8 cellular contexts compared by ENCODE assay signal in the genomic region with DNA sequence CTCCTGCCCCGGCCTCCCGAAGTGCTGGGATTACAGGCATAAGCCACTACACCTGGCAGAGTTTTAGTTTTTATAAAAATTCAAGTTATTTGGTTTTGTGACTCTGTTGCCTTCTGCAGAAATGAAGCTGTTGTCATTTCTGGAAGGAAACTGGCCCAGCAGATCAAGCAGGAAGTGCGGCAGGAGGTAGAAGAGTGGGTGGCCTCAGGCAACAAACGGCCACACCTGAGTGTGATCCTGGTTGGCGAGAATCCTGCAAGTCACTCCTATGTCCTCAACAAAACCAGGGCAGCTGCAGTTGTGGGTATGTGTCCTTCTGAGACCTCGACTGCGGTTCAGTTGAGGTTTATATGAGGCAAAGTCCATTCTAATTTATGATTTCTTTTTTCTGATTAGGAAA. TPM values are rescaled to one million over a fixed set of nuclear protein-coding genes. Genes with fewer than 3 reads are reported as not detected.
DNase-seq lines count a peak whose midpoint lies in the region; ATAC-seq and TF ChIP-seq lines count a peak whose summit lies in the region.

No MANE protein-coding gene starts in this region.

- peaks cover 15% of the 10 kb centered on the region for H3K36me3 ChIP-seq in effector memory CD4-positive, alpha-beta T cell (ENCODE audit: control insufficient read depth, insufficient read depth, low read length)

- no peaks in the 10 kb centered on the region for H3K9me3 ChIP-seq in effector memory CD4-positive, alpha-beta T cell (ENCODE audit: control insufficient read depth, low read length)

- H3K9me3 Mint-ChIP-seq in activated CD4-positive, alpha-beta T cell treated with anti-CD3 and anti-CD28 coated beads, Interleukin-2, amount 10 ng/mL, durations not matched to agents 24 days and 14 days = no peaks in the 10 kb centered on the region
- H3K9me3 Mint-ChIP-seq in stimulated activated naive B cell treated with anti-CD40 and anti-IgM and Interleukin-4, amounts not matched to agents 10 μg/mL and 1 μg/mL and 100 μg/mL, for 72 hours = no peaks in the 10 kb centered on the region

- peak overlapping the region; percentile 79 for H3K4me3 Mint-ChIP-seq in activated CD4-positive, alpha-beta T cell treated with anti-CD3 and anti-CD28 coated beads, Interleukin-2, amount 10 ng/mL, durations not matched to agents 24 days and 14 days
- peak overlapping the region; percentile 63 to 78 for H3K4me3 Mint-ChIP-seq in stimulated activated naive B cell treated with anti-CD40 and anti-IgM and Interleukin-4, amounts not matched to agents 10 μg/mL and 1 μg/mL and 100 μg/mL, for 72 hours

- intact Hi-C loops in activated CD4-positive, alpha-beta T cell treated with anti-CD3 and anti-CD28 coated beads, Interleukin-2, amount 10 ng/mL, durations not matched to agents 24 days and 14 days (cut with micrococcal nuclease) = no loop called here
- intact Hi-C loops in posterior cingulate gyrus (cut with DNase I) = no loop called here

- H3K4me1 Mint-ChIP-seq in activated CD4-positive, alpha-beta T cell treated with anti-CD3 and anti-CD28 coated beads, Interleukin-2, amount 10 ng/mL, durations not matched to agents 24 days and 14 days = peaks cover 63% of the 10 kb centered on the region
- H3K4me1 Mint-ChIP-seq in stimulated activated naive B cell treated with anti-CD40 and anti-IgM and Interleukin-4, amounts not matched to agents 10 μg/mL and 1 μg/mL and 100 μg/mL, for 72 hours = peaks cover 31 to 45% of the 10 kb centered on the region in 2 donors

- ATAC-seq in stimulated activated naive B cell treated with anti-CD40 and anti-IgM and Interleukin-4, amounts not matched to agents 10 μg/mL and 1 μg/mL and 100 μg/mL, for 72 hours (replicated peaks) = peak; percentile 50 to 51

- no peaks in the 10 kb centered on the region for H3K27me3 ChIP-seq in effector memory CD4-positive, alpha-beta T cell (replicated peaks; ENCODE audit: control insufficient read depth, insufficient read depth, low read length, poor library complexity, severe bottlenecking)

- H3K27me3 Mint-ChIP-seq in activated CD4-positive, alpha-beta T cell treated with anti-CD3 and anti-CD28 coated beads, Interleukin-2, amount 10 ng/mL, durations not matched to agents 24 days and 14 days = no peaks in the 10 kb centered on the region
- H3K27me3 Mint-ChIP-seq in stimulated activated naive B cell treated with anti-CD40 and anti-IgM and Interleukin-4, amounts not matched to agents 10 μg/mL and 1 μg/mL and 100 μg/mL, for 72 hours = no peaks in the 10 kb centered on the region

- H3K4me3 ChIP-seq in effector memory CD4-positive, alpha-beta T cell (ENCODE audit: insufficient read depth, low read depth, low read length, poor library complexity, severe bottlenecking) = peak overlapping the region; percentile 15

- CTCF ChIA-PET in HEK293T (lab: Yijun Ruan, JAX) = interaction anchor here (0.7 kb wide), 1 partner anchor 44 kb away, joined by 3 read pairs; no protein-coding TSS in a partner anchor

- POLR2A ChIA-PET in HEK293T (lab: Yijun Ruan, JAX) = no interaction called here

- H3K36me3 Mint-ChIP-seq in activated CD4-positive, alpha-beta T cell treated with anti-CD3 and anti-CD28 coated beads, Interleukin-2, amount 10 ng/mL, durations not matched to agents 24 days and 14 days (ENCODE audit: low read depth) = peaks cover 82% of the 10 kb centered on the region
- peaks cover 34 to 54% of the 10 kb centered on the region in 2 donors for H3K36me3 Mint-ChIP-seq in stimulated activated naive B cell treated with anti-CD40 and anti-IgM and Interleukin-4, amounts not matched to agents 10 μg/mL and 1 μg/mL and 100 μg/mL, for 72 hours

- H3K27ac ChIP-seq in effector memory CD4-positive, alpha-beta T cell (ENCODE audit: insufficient read depth, low read length, poor library complexity, severe bottlenecking) = peak overlapping the region; percentile 77

- peaks cover 18% of the 10 kb centered on the region for H3K4me1 ChIP-seq in effector memory CD4-positive, alpha-beta T cell (ENCODE audit: control insufficient read depth, insufficient read depth, low read length, poor library complexity, severe bottlenecking)

- peak; percentile 83 for DNase-seq in activated CD4-positive, alpha-beta T cell treated with anti-CD3 and anti-CD28 coated beads, Interleukin-2, amount 10 ng/mL, durations not matched to agents 24 days and 14 days
- DNase-seq in activated CD4-positive, alpha-beta T cell treated with anti-CD3 and anti-CD28 coated beads, Interleukin-2, amount 50 U/mL, for 1 hour = no peak
- DNase-seq in NOMO-1 treated with DMSO at 0.1 percent for 48 hours (lab: John Stamatoyannopoulos, UW; ENCODE audit: unreplicated experiment) = peak; percentile 31
- no peak for DNase-seq in effector memory CD4-positive, alpha-beta T cell
- DNase-seq in stimulated activated naive B cell treated with anti-CD40 and anti-IgM and Interleukin-4, amounts not matched to agents 10 μg/mL and 1 μg/mL and 100 μg/mL, for 72 hours = no peak
- DNase-seq in SKM-1 treated with dmso at 0.1 percent for 144 hours (lab: John Stamatoyannopoulos, UW; ENCODE audit: unreplicated experiment) = no peak
- DNase-seq in HEK293T (ENCODE audit: extremely low spot score) = no peak
- no peak for DNase-seq in posterior cingulate gyrus

- peak overlapping the region; percentile 93 for H3K27ac Mint-ChIP-seq in activated CD4-positive, alpha-beta T cell treated with anti-CD3 and anti-CD28 coated beads, Interleukin-2, amount 10 ng/mL, durations not matched to agents 24 days and 14 days
- H3K27ac Mint-ChIP-seq in stimulated activated naive B cell treated with anti-CD40 and anti-IgM and Interleukin-4, amounts not matched to agents 10 μg/mL and 1 μg/mL and 100 μg/mL, for 72 hours = peak overlapping the region; percentile 96

TF ChIP-seq in HEK293T, 16 proteins besides CTCF, POLR2A, EP300 and RAD21:
- no peak for TF ChIP-seq FOXM1 (IDR thresholded peaks at IDR 0.05; ENCODE audit: borderline replicate concordance)
- TF ChIP-seq LEF1 (IDR thresholded peaks at IDR 0.05; ENCODE audit: borderline replicate concordance) = no peak
- TF ChIP-seq ZNF384 (IDR thresholded peaks at IDR 0.05) = no peak

RNA-seq across cellular contexts. Expression of a gene that starts 7.2 kb away (rescaled TPM):
- 418 and 439 TPM in 2 replicates for total RNA-seq in activated CD4-positive, alpha-beta T cell treated with anti-CD3 and anti-CD28 coated beads, Interleukin-2, amount 10 ng/mL, durations not matched to agents 24 days and 14 days

RNA-seq across cellular contexts. Expression of a gene that starts 26.9 kb away (rescaled TPM):
- total RNA-seq in activated CD4-positive, alpha-beta T cell treated with anti-CD3 and anti-CD28 coated beads, Interleukin-2, amount 10 ng/mL, durations not matched to agents 24 days and 14 days = 203 and 204 TPM in 2 replicates

RNA-seq across cellular contexts. Expression of a gene that starts 57.9 kb away (rescaled TPM):
- total RNA-seq in activated CD4-positive, alpha-beta T cell treated with anti-CD3 and anti-CD28 coated beads, Interleukin-2, amount 10 ng/mL, durations not matched to agents 24 days and 14 days = 100 and 103 TPM in 2 replicates

Comparison
In these comparisons a context has a peak if more than half of its experiments do, and no peak if none do; other contexts are left out.
1. DNase-seq: peak in activated CD4-positive, alpha-beta T cell treated with anti-CD3 and anti-CD28 coated beads, Interleukin-2, amount 10 ng/mL, durations not matched to agents 24 days and 14 days (single experiment) and NOMO-1 treated with DMSO at 0.1 percent for 48 hours (single experiment); none in activated CD4-positive, alpha-beta T cell treated with anti-CD3 and anti-CD28 coated beads, Interleukin-2, amount 50 U/mL, for 1 hour (single experiment), effector memory CD4-positive, alpha-beta T cell (0 of 3), stimulated activated naive B cell treated with anti-CD40 and anti-IgM and Interleukin-4, amounts not matched to agents 10 μg/mL and 1 μg/mL and 100 μg/mL, for 72 hours (single experiment), SKM-1 treated with dmso at 0.1 percent for 144 hours (single experiment), HEK293T (single experiment) and posterior cingulate gyrus (0 of 10).